Comparison of ENCODE assay signal across 10 cellular contexts in the genomic region with DNA sequence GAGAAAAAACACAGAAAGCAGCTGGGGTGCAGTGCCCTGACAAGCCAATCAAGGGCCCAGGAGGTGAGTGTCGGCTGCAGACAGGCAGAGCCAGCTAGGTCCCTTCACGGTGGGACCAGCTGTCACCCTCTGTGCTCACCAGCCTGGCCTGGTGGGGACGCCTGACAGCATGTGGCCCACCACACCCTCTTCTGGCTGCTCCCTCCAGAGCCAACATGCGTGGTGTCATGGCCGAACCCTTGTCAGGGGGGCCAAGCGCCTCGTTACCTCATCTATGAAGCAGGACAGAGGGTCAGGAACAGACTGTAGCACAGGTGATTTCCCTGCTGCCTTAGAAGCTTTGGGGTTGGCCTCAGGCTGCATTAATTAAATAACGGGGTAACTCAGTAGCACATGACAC. TPM values are rescaled to one million over a fixed set of nuclear protein-coding genes. Genes with fewer than 3 reads are reported as not detected.
DNase-seq lines count a peak whose midpoint lies in the region; ATAC-seq and TF ChIP-seq lines count a peak whose summit lies in the region.
"Had no signal": no experiment of that assay in that cellular context is flagged by ENCODE, and none has a peak within 500 bp of the region (broad histone marks: within the 10 kb centered on the region; RNA-seq: fewer than 3 reads in every experiment).

No MANE protein-coding gene starts in this region.

- no peak for TF ChIP-seq CTCF in activated B cell treated with CpG ODN at 0.5 μM for 24 hours (IDR thresholded peaks at IDR 0.05)

- CTCF ChIA-PET in activated B cell treated with CpG ODN at 0.5 μM for 24 hours (lab: Charles Lee): no interaction called here

- no peak overlapping the region for H3K4me3 Mint-ChIP-seq in T-helper 1 cell treated with Interleukin-12 subunit alpha and Interleukin-12 subunit beta and Interleukin-4 antibody, amounts not matched to agents 30 μg/mL and 1 μg/mL, for 36 hours
- no peak overlapping the region for H3K4me3 Mint-ChIP-seq in activated B cell treated with CpG ODN at 0.5 μM for 24 hours
- peak overlapping the region; percentile 5 to 84 (median 41) for H3K4me3 Mint-ChIP-seq in immature natural killer cell
- no peak overlapping the region for H3K4me3 Mint-ChIP-seq in stimulated activated naive CD8-positive, alpha-beta T cell treated with anti-CD3 and anti-CD28 coated beads, Interleukin-15, amount 100 ng/mL, for 72 hours

- peaks cover 44% of the 10 kb centered on the region for H3K4me1 Mint-ChIP-seq in T-helper 1 cell treated with Interleukin-12 subunit alpha and Interleukin-12 subunit beta and Interleukin-4 antibody, amounts not matched to agents 30 μg/mL and 1 μg/mL, for 36 hours (ENCODE audit: low read depth)
- H3K4me1 Mint-ChIP-seq in activated B cell treated with CpG ODN at 0.5 μM for 24 hours (peaks cover 64% of the 10 kb centered on the region), immature natural killer cell (peaks cover 86% of the 10 kb centered on the region in 2 donors)
- peaks cover 92% of the 10 kb centered on the region for H3K4me1 Mint-ChIP-seq in stimulated activated naive CD8-positive, alpha-beta T cell treated with anti-CD3 and anti-CD28 coated beads, Interleukin-15, amount 100 ng/mL, for 72 hours

- DNase-seq in T-helper 1 cell (no peak), activated B cell treated with CpG ODN at 0.5 μM for 24 hours (no peak), immature natural killer cell (no peak), inferior parietal cortex (ENCODE audit: extremely low spot score) (no peak), DMS53 (lab: John Stamatoyannopoulos, UW) (no peak)
- DNase-seq in stimulated activated naive CD8-positive, alpha-beta T cell treated with anti-CD3 and anti-CD28 coated beads, Interleukin-15, amount 100 ng/mL, for 72 hours: no peak
- DNase-seq: SHP77 treated with DMSO at 0.1 percent for 48 hours, thyroid gland had no signal

- no peaks in the 10 kb centered on the region for H3K9me3 Mint-ChIP-seq in T-helper 1 cell treated with Interleukin-12 subunit alpha and Interleukin-12 subunit beta and Interleukin-4 antibody, amounts not matched to agents 30 μg/mL and 1 μg/mL, for 36 hours
- no peaks in the 10 kb centered on the region for H3K9me3 Mint-ChIP-seq in activated B cell treated with CpG ODN at 0.5 μM for 24 hours
- H3K9me3 Mint-ChIP-seq in immature natural killer cell: no peaks in the 10 kb centered on the region
- H3K9me3 Mint-ChIP-seq in stimulated activated naive CD8-positive, alpha-beta T cell treated with anti-CD3 and anti-CD28 coated beads, Interleukin-15, amount 100 ng/mL, for 72 hours: no peaks in the 10 kb centered on the region

- POLR2A ChIA-PET in activated B cell treated with CpG ODN at 0.5 μM for 24 hours (lab: Charles Lee): interaction anchor here (0.9 kb wide), 1 partner anchor 42 kb away, joined by 4 read pairs; no protein-coding TSS in a partner anchor

- H3K27ac Mint-ChIP-seq in T-helper 1 cell treated with Interleukin-12 subunit alpha and Interleukin-12 subunit beta and Interleukin-4 antibody, amounts not matched to agents 30 μg/mL and 1 μg/mL, for 36 hours: peak overlapping the region; percentile 66
- peak overlapping the region; percentile 71 for H3K27ac Mint-ChIP-seq in activated B cell treated with CpG ODN at 0.5 μM for 24 hours
- H3K27ac Mint-ChIP-seq in immature natural killer cell: peak overlapping the region; percentile 80 to 99 (median 97)
- peak overlapping the region; percentile 97 for H3K27ac Mint-ChIP-seq in stimulated activated naive CD8-positive, alpha-beta T cell treated with anti-CD3 and anti-CD28 coated beads, Interleukin-15, amount 100 ng/mL, for 72 hours

- intact Hi-C loops in activated B cell treated with CpG ODN at 0.5 μM for 24 hours (cut with micrococcal nuclease): no loop called here

- peaks cover 6% of the 10 kb centered on the region for H3K36me3 Mint-ChIP-seq in T-helper 1 cell treated with Interleukin-12 subunit alpha and Interleukin-12 subunit beta and Interleukin-4 antibody, amounts not matched to agents 30 μg/mL and 1 μg/mL, for 36 hours (ENCODE audit: low read depth)
- peaks cover 7% of the 10 kb centered on the region for H3K36me3 Mint-ChIP-seq in activated B cell treated with CpG ODN at 0.5 μM for 24 hours (ENCODE audit: low read depth)
- no peaks in the 10 kb centered on the region for H3K36me3 Mint-ChIP-seq in immature natural killer cell

- ATAC-seq in activated B cell treated with CpG ODN at 0.5 μM for 24 hours (ENCODE audit: low read depth): peak; percentile 13
- ATAC-seq in stimulated activated naive CD8-positive, alpha-beta T cell treated with anti-CD3 and anti-CD28 coated beads, Interleukin-15, amount 100 ng/mL, for 72 hours: no peak
- ATAC-seq in HG02623 (IDR thresholded peaks at IDR 0.05; ENCODE audit: unreplicated experiment): no peak

- no peaks in the 10 kb centered on the region for H3K27me3 Mint-ChIP-seq in T-helper 1 cell treated with Interleukin-12 subunit alpha and Interleukin-12 subunit beta and Interleukin-4 antibody, amounts not matched to agents 30 μg/mL and 1 μg/mL, for 36 hours (ENCODE audit: low read depth)
- H3K27me3 Mint-ChIP-seq in activated B cell treated with CpG ODN at 0.5 μM for 24 hours (no peaks in the 10 kb centered on the region), immature natural killer cell (ENCODE audit: low read depth in 3 of 3) (peaks cover 11 to 26% (median 13%) of the 10 kb centered on the region in 3 donors)
- H3K27me3 Mint-ChIP-seq in stimulated activated naive CD8-positive, alpha-beta T cell treated with anti-CD3 and anti-CD28 coated beads, Interleukin-15, amount 100 ng/mL, for 72 hours: no peaks in the 10 kb centered on the region

RNA-seq across cellular contexts. Expression of gene ISYNA1, which starts 40.0 kb away (rescaled TPM):
- total RNA-seq in activated B cell treated with CpG ODN at 0.5 μM for 24 hours: 5.1 and 6.3 TPM in 2 replicates
- polyA plus RNA-seq in immature natural killer cell: 10 to 100 TPM; 29.7 to 32.2 (median 31.2) TPM

RNA-seq across cellular contexts. Expression of gene ELL, which starts 43.9 kb away (rescaled TPM):
- total RNA-seq in activated B cell treated with CpG ODN at 0.5 μM for 24 hours: 29.0 and 32.6 TPM in 2 replicates
- 10 to 100 TPM in 2 of 3 donors, 1 to 10 TPM in 1; 9.1 to 21.1 (median 11.1) TPM for polyA plus RNA-seq in immature natural killer cell

RNA-seq across cellular contexts. Expression of gene SSBP4, which starts 58.8 kb away (rescaled TPM):
- total RNA-seq in activated B cell treated with CpG ODN at 0.5 μM for 24 hours: 28.5 and 36.6 TPM in 2 replicates
- polyA plus RNA-seq in immature natural killer cell: 100 to 1,000 TPM in 2 of 3 donors, 10 to 100 TPM in 1; 73.5 to 122 (median 107) TPM

Comparison
In these comparisons a context has a peak if more than half of its experiments do, and no peak if none do; other contexts are left out.
1. H3K4me3 Mint-ChIP-seq: peak in immature natural killer cell (5 of 5); none in T-helper 1 cell treated with Interleukin-12 subunit alpha and Interleukin-12 subunit beta and Interleukin-4 antibody, amounts not matched to agents 30 μg/mL and 1 μg/mL, for 36 hours (single experiment), activated B cell treated with CpG ODN at 0.5 μM for 24 hours (single experiment) and stimulated activated naive CD8-positive, alpha-beta T cell treated with anti-CD3 and anti-CD28 coated beads, Interleukin-15, amount 100 ng/mL, for 72 hours (0 of 2).
2. Peak in every context shown above with its lines, with median percentiles within 50 percentile points of each other: H3K27ac Mint-ChIP-seq.